ENCODE assay signal across 19 cellular contexts in genomic region chr11:102314784-102315183, GRCh38. TPM values are rescaled to one million over a fixed set of nuclear protein-coding genes. Genes with fewer than 3 reads are reported as not detected.
A peak's percentile ranks its signal among the peaks of the same experiment; 100 is the strongest.
DNase-seq lines count a peak whose midpoint lies in the region; ATAC-seq, FAIRE-seq and TF ChIP-seq lines count a peak whose summit lies in the region.
"Had no signal": no experiment of that assay in that cellular context is flagged by ENCODE, and none has a peak within 500 bp of the region (broad histone marks: within the 10 kb centered on the region; RNA-seq: fewer than 3 reads in every experiment).

No MANE protein-coding gene starts in this region.

- H3K27ac Mint-ChIP-seq in activated CD4-positive, alpha-beta T cell treated with anti-CD3 and anti-CD28 coated beads, Interleukin-2, amount 10 ng/mL, durations not matched to agents 24 days and 14 days: peak overlapping the region; percentile 27
- H3K27ac Mint-ChIP-seq: dendritic cell treated with granulocyte-macrophage colony-stimulating factor and Interleukin-4, amounts not matched to agents 40 ng/mL and 50 ng/mL, for 4 days had no signal

- no peaks in the 10 kb centered on the region for H3K27me3 ChIP-seq in PC-3 (ENCODE audit: low read length)
- H3K27me3 ChIP-seq in mammary epithelial cell (ENCODE audit: insufficient read depth, low read length): no peaks in the 10 kb centered on the region
- no peaks in the 10 kb centered on the region for H3K27me3 ChIP-seq in small intestine (ENCODE audit: control insufficient read depth in 2 of 2, insufficient read depth in 2 of 2, low read length in 2 of 2)
- H3K27me3 ChIP-seq: ascending aorta, upper lobe of right lung had no signal

- peaks cover 2% of the 10 kb centered on the region for H3K27me3 Mint-ChIP-seq in activated CD4-positive, alpha-beta T cell treated with anti-CD3 and anti-CD28 coated beads, Interleukin-2, amount 10 ng/mL, durations not matched to agents 24 days and 14 days
- H3K27me3 Mint-ChIP-seq: dendritic cell treated with granulocyte-macrophage colony-stimulating factor and Interleukin-4, amounts not matched to agents 40 ng/mL and 50 ng/mL, for 4 days had no signal

- H3K27ac ChIP-seq in PC-3 (ENCODE audit: low read length) (no peak overlapping the region), mammary epithelial cell (ENCODE audit: insufficient read depth, low read depth, low read length) (peak overlapping the region; percentile 69), small intestine (ENCODE audit: low read depth in 1 of 2, low read length in 1 of 2) (peak overlapping the region; percentile 20 to 58)
- H3K27ac ChIP-seq: WERI-Rb-1 had no signal

- H2AFZ ChIP-seq in PC-3 (ENCODE audit: low read length): 0 out of 2 replicates have a peak overlapping the region, but pooled peaks have one; percentile 18
- peak overlapping the region; percentile 69 for H2AFZ ChIP-seq in mammary epithelial cell (ENCODE audit: low read depth, low read length)

- CTCF ChIA-PET in PC-3 (lab: Charles Lee) (interaction anchor here (0.9 kb wide), 1 partner anchor 21 kb away, joined by 3 read pairs; no protein-coding TSS in a partner anchor), mammary epithelial cell (lab: Charles Lee; ENCODE audit: low non-redundant PET) (no interaction called here)

- H3K9me2 ChIP-seq in PC-3 (replicated peaks; ENCODE audit: low read length): no peaks in the 10 kb centered on the region

- POLR2A ChIA-PET in PC-3 (lab: Charles Lee; ENCODE audit: unreplicated experiment): interaction anchor here (0.7 kb wide), 1 partner anchor 18 kb away, joined by 4 read pairs; no protein-coding TSS in a partner anchor

- H4K20me1 ChIP-seq in PC-3 (ENCODE audit: low read length) (no peaks in the 10 kb centered on the region), mammary epithelial cell (ENCODE audit: insufficient read depth, low read length) (no peaks in the 10 kb centered on the region)

- no peak for TF ChIP-seq CTCF in PC-3 (conservative IDR thresholded peaks at IDR 0.05; ENCODE audit: low read depth, low read length)
- TF ChIP-seq CTCF in mammary epithelial cell (conservative IDR thresholded peaks at IDR 0.05 in 1 of 2, IDR thresholded peaks at IDR 0.05 in 1 of 2; ENCODE audit: extremely low read depth in 1 of 2, insufficient read depth in 1 of 2, low read depth in 1 of 2, low read length in 2 of 2): no peak

- H3K9ac ChIP-seq in PC-3 (ENCODE audit: low read length): no peak overlapping the region
- H3K9ac ChIP-seq in mammary epithelial cell (ENCODE audit: insufficient read depth, low read length): no peak overlapping the region

- FAIRE-seq in small intestine (lab: Jason Lieb, UNC): no peak
- FAIRE-seq: GM18507 had no signal

- H3K36me3 Mint-ChIP-seq in activated CD4-positive, alpha-beta T cell treated with anti-CD3 and anti-CD28 coated beads, Interleukin-2, amount 10 ng/mL, durations not matched to agents 24 days and 14 days (ENCODE audit: low read depth): peaks cover 21% of the 10 kb centered on the region

- peaks cover 34% of the 10 kb centered on the region for H3K4me1 ChIP-seq in PC-3 (ENCODE audit: insufficient read depth, low read length)
- H3K4me1 ChIP-seq in mammary epithelial cell (ENCODE audit: insufficient read depth, low read length): peaks cover 39% of the 10 kb centered on the region
- peaks cover 5 to 21% of the 10 kb centered on the region in 2 donors for H3K4me1 ChIP-seq in small intestine (ENCODE audit: control insufficient read depth in 2 of 2, insufficient read depth in 1 of 2, low read depth in 1 of 2, low read length in 1 of 2)

- H3F3A ChIP-seq in PC-3 (ENCODE audit: low read length, unreplicated experiment): no peaks in the 10 kb centered on the region

- H3K36me3 ChIP-seq in PC-3 (ENCODE audit: low read depth, low read length) (no peaks in the 10 kb centered on the region), mammary epithelial cell (ENCODE audit: insufficient read depth, low read length) (no peaks in the 10 kb centered on the region), small intestine (ENCODE audit: control insufficient read depth in 2 of 2, insufficient read depth in 2 of 2, low read length in 2 of 2) (no peaks in the 10 kb centered on the region)
- H3K36me3 ChIP-seq: ascending aorta, upper lobe of right lung, WERI-Rb-1 had no signal

- H3K4me2 ChIP-seq in PC-3 (ENCODE audit: low read length) (no peak overlapping the region), mammary epithelial cell (ENCODE audit: insufficient read depth, low read depth, low read length) (peak overlapping the region; percentile 5)

- no peak overlapping the region for H3K4me3 ChIP-seq in PC-3 (ENCODE audit: low read length)
- H3K4me3 ChIP-seq in mammary epithelial cell (replicated peaks in 1 of 3; ENCODE audit: insufficient read depth in 1 of 3, low read depth in 2 of 3, low read length in 3 of 3): no peak overlapping the region
- H3K4me3 ChIP-seq in small intestine (ENCODE audit: low read depth in 1 of 2, low read length in 2 of 2): no peak overlapping the region
- H3K4me3 ChIP-seq: ascending aorta, upper lobe of right lung had no signal

- no peak overlapping the region for H3K4me3 Mint-ChIP-seq in activated CD4-positive, alpha-beta T cell treated with anti-CD3 and anti-CD28 coated beads, Interleukin-2, amount 10 ng/mL, durations not matched to agents 24 days and 14 days
- H3K4me3 Mint-ChIP-seq: dendritic cell treated with granulocyte-macrophage colony-stimulating factor and Interleukin-4, amounts not matched to agents 40 ng/mL and 50 ng/mL, for 4 days had no signal

- BruUV-seq in PC-3 (replicated peaks; lab: Mats Ljungman, UMichigan) (no TSS peak), mammary epithelial cell (replicated peaks; lab: Mats Ljungman, UMichigan) (no TSS peak)

- dilution Hi-C loops in mammary epithelial cell (cut with HindIII; ENCODE audit: low sequenced_read_pairs): no loop called here

- 15% methylated on average over 2 of the region's 2 CpGs for WGBS in mammary epithelial cell (ENCODE audit: low coverage, missing lambda C conversion rate)
- 18 to 68% (median 32%) methylated on average over 2 of the region's 2 CpGs for WGBS in small intestine, 3 donors

- in situ Hi-C loops in mammary epithelial cell (cut with MboI; ENCODE audit: low sequenced_read_pairs in 2 of 2): no loop called here

- ATAC-seq in PC-3 (no peak), GM18907 (IDR thresholded peaks at IDR 0.05; ENCODE audit: unreplicated experiment) (no peak), HG03460 (IDR thresholded peaks at IDR 0.05; ENCODE audit: unreplicated experiment) (no peak)
- ATAC-seq: activated T-cell treated with anti-CD3 and anti-CD28 coated beads, Interleukin-2, amount 50 U/mL, for 4 hours; left lobe of liver; upper lobe of right lung had no signal

- no peak for DNase-seq in activated CD4-positive, alpha-beta T cell treated with anti-CD3 and anti-CD28 coated beads, Interleukin-2, amount 10 ng/mL, durations not matched to agents 24 days and 14 days
- no peak for DNase-seq in activated CD4-positive, alpha-beta T cell treated with anti-CD3 and anti-CD28 coated beads for 4 hours
- DNase-seq in PC-3 (no peak), mammary epithelial cell (no peak), small intestine (no peak), NCI-H748 (lab: John Stamatoyannopoulos, UW; ENCODE audit: unreplicated experiment) (no peak)
- DNase-seq: ACHN; activated T-cell treated with anti-CD3 and anti-CD28 coated beads, Interleukin-2, amount 50 U/mL, for 4 hours; NCI-H1092; NCI-H2171 treated with DMSO at 0.1 percent for 48 hours; NK-92 treated with Interleukin-12 subunit alpha and Interleukin-12 subunit beta, amount 100 ng/mL, for 24 hours; upper lobe of right lung; WERI-Rb-1 had no signal

- intact Hi-C loops in activated CD4-positive, alpha-beta T cell treated with anti-CD3 and anti-CD28 coated beads, Interleukin-2, amount 10 ng/mL, durations not matched to agents 24 days and 14 days (cut with micrococcal nuclease): no loop called here
- intact Hi-C loops in PC-3 (cut with micrococcal nuclease) (no loop called here), mammary epithelial cell (cut with micrococcal nuclease) (no loop called here)

- peaks cover 9% of the 10 kb centered on the region; the same call in 1 of the 2 replicates for H3K79me2 ChIP-seq in PC-3 (ENCODE audit: low read length)
- no peaks in the 10 kb centered on the region for H3K79me2 ChIP-seq in mammary epithelial cell (ENCODE audit: insufficient read depth, low read length)

- no peaks in the 10 kb centered on the region for H3K9me3 ChIP-seq in PC-3 (ENCODE audit: low read length)
- no peaks in the 10 kb centered on the region for H3K9me3 ChIP-seq in mammary epithelial cell (replicated peaks; ENCODE audit: insufficient read depth, low read length)
- no peaks in the 10 kb centered on the region for H3K9me3 ChIP-seq in small intestine (ENCODE audit: control insufficient read depth, low read depth)
- H3K9me3 ChIP-seq: ascending aorta, upper lobe of right lung had no signal

- peaks cover 2% of the 10 kb centered on the region for H3K9me3 Mint-ChIP-seq in activated CD4-positive, alpha-beta T cell treated with anti-CD3 and anti-CD28 coated beads, Interleukin-2, amount 10 ng/mL, durations not matched to agents 24 days and 14 days
- H3K9me3 Mint-ChIP-seq: activated T-cell treated with anti-CD3 and anti-CD28 coated beads, Interleukin-2, amount 50 U/mL, for 4 hours; dendritic cell treated with granulocyte-macrophage colony-stimulating factor and Interleukin-4, amounts not matched to agents 40 ng/mL and 50 ng/mL, for 4 days had no signal

- peaks cover 48% of the 10 kb centered on the region for H3K4me1 Mint-ChIP-seq in activated CD4-positive, alpha-beta T cell treated with anti-CD3 and anti-CD28 coated beads, Interleukin-2, amount 10 ng/mL, durations not matched to agents 24 days and 14 days

RNA-seq across cellular contexts. Expression of gene BIRC3, which starts 2.5 kb away (rescaled TPM):
- 100 and 102 TPM in 2 replicates for total RNA-seq in activated CD4-positive, alpha-beta T cell treated with anti-CD3 and anti-CD28 coated beads, Interleukin-2, amount 10 ng/mL, durations not matched to agents 24 days and 14 days
- total RNA-seq in PC-3 (2014; rRNA removed) (3.9 and 4.2 TPM in 2 replicates), mammary epithelial cell (10 to 100 TPM in 1 of 2 donors, under 1 TPM in 1; 0.83 to 17.5 TPM)
- polyA plus RNA-seq in mammary epithelial cell (1.00 TPM), small intestine (10 to 100 TPM; 25.6 to 49.0 (median 32.4) TPM)
- polyA minus RNA-seq in mammary epithelial cell: 1.7 TPM

RNA-seq across cellular contexts. Expression of gene BIRC2, which starts 32.2 kb away (rescaled TPM):
- 27.8 and 30.8 TPM in 2 replicates for total RNA-seq in activated CD4-positive, alpha-beta T cell treated with anti-CD3 and anti-CD28 coated beads, Interleukin-2, amount 10 ng/mL, durations not matched to agents 24 days and 14 days
- total RNA-seq in PC-3 (2014; rRNA removed) (36.1 and 42.6 TPM in 2 replicates), mammary epithelial cell (10 to 100 TPM; 59.4 to 78.2 TPM)
- polyA plus RNA-seq in mammary epithelial cell (23.6 TPM), small intestine (10 to 100 TPM; 22.1 to 38.5 (median 28.9) TPM)
- polyA minus RNA-seq in mammary epithelial cell: 20.2 TPM
